In genomic region chr9:116661037-116661954, GRCh38 we compare ENCODE assay signal across 8 cellular contexts. TPM values are rescaled to one million over a fixed set of nuclear protein-coding genes. Genes with fewer than 3 reads are reported as not detected.
DNase-seq lines count a peak whose midpoint lies in the region; ATAC-seq and TF ChIP-seq lines count a peak whose summit lies in the region.

No MANE protein-coding gene starts in this region.

- H3K9me3 Mint-ChIP-seq in activated CD8-positive, alpha-beta T cell treated with anti-CD3 and anti-CD28 coated beads, Interleukin-2, amount 10 ng/mL, durations not matched to agents 7 days and 5 days (ENCODE audit: insufficient read depth) = no peaks in the 10 kb centered on the region

- no peaks in the 10 kb centered on the region for H3K4me1 Mint-ChIP-seq in activated CD8-positive, alpha-beta T cell treated with anti-CD3 and anti-CD28 coated beads, Interleukin-2, amount 10 ng/mL, durations not matched to agents 7 days and 5 days (ENCODE audit: low read depth)

- intact Hi-C loops in Right ventricle myocardium superior (cut with DNase I) (loop anchor here (5.0 to 10.0 kb wide), 2 partner anchors 776 to 1069 kb away; no protein-coding TSS in a partner anchor), psoas muscle (cut with DNase I) (loop anchor here (2.0 to 5.0 kb wide), 4 partner anchors 499 to 1069 kb away; partner anchors contain the start of gene PAPPA (in 1 of the 2))

- peaks cover 10% of the 10 kb centered on the region for H3K4me1 ChIP-seq in psoas muscle

- ATAC-seq in GM18870 (IDR thresholded peaks at IDR 0.05; ENCODE audit: unreplicated experiment) (peak; percentile 89), HG03103 (IDR thresholded peaks at IDR 0.05; ENCODE audit: low read depth, unreplicated experiment) (peak; percentile 76), Right ventricle myocardium superior (ENCODE audit: poor library complexity) (peak; percentile 88), psoas muscle (peak; percentile 78 to 95 (median 90))
- peak; percentile 64 for ATAC-seq in activated CD8-positive, alpha-beta T cell treated with anti-CD3 and anti-CD28 coated beads, Interleukin-2, amount 10 ng/mL, durations not matched to agents 7 days and 5 days

- peak; percentile 55 for DNase-seq in COR-L47 (lab: John Stamatoyannopoulos, UW)
- peak; percentile 69 for DNase-seq in NCI-H2171 (lab: John Stamatoyannopoulos, UW)
- DNase-seq in activated CD8-positive, alpha-beta T cell treated with anti-CD3 and anti-CD28 coated beads, Interleukin-2, amount 10 ng/mL, durations not matched to agents 7 days and 5 days = peak; percentile 24
- DNase-seq in Right ventricle myocardium superior = no peak
- DNase-seq in psoas muscle = no peak
- DNase-seq in NCI-H187 treated with DMSO at 0.1 percent for 48 hours (lab: John Stamatoyannopoulos, UW) = no peak

- no peaks in the 10 kb centered on the region for H3K36me3 ChIP-seq in psoas muscle (ENCODE audit: insufficient read depth in 1 of 2, low read depth in 1 of 2)

- H3K9me3 ChIP-seq in psoas muscle = no peaks in the 10 kb centered on the region

- H3K27ac ChIP-seq in psoas muscle = no peak overlapping the region

- H3K27me3 ChIP-seq in psoas muscle (ENCODE audit: insufficient read depth in 3 of 3, low read length in 2 of 3) = no peaks in the 10 kb centered on the region

- POLR2A ChIA-PET in activated CD8-positive, alpha-beta T cell treated with anti-CD3 and anti-CD28 coated beads, Interleukin-2, amount 10 ng/mL, durations not matched to agents 7 days and 5 days (lab: Charles Lee) = no interaction called here

- no peak overlapping the region for H3K4me3 ChIP-seq in psoas muscle

- H3K36me3 Mint-ChIP-seq in activated CD8-positive, alpha-beta T cell treated with anti-CD3 and anti-CD28 coated beads, Interleukin-2, amount 10 ng/mL, durations not matched to agents 7 days and 5 days (ENCODE audit: low read depth) = no peaks in the 10 kb centered on the region

- CTCF ChIA-PET in activated CD8-positive, alpha-beta T cell treated with anti-CD3 and anti-CD28 coated beads, Interleukin-2, amount 10 ng/mL, durations not matched to agents 7 days and 5 days (lab: Charles Lee) = interaction anchor here (0.7 to 1.0 kb wide), 3 partner anchors 12 to 26 kb away, joined by 3 to 4 read pairs (median 3); no protein-coding TSS in a partner anchor

- no peak overlapping the region for H3K27ac Mint-ChIP-seq in activated CD8-positive, alpha-beta T cell treated with anti-CD3 and anti-CD28 coated beads, Interleukin-2, amount 10 ng/mL, durations not matched to agents 7 days and 5 days

- no peak overlapping the region for H3K4me3 Mint-ChIP-seq in activated CD8-positive, alpha-beta T cell treated with anti-CD3 and anti-CD28 coated beads, Interleukin-2, amount 10 ng/mL, durations not matched to agents 7 days and 5 days

- H3K27me3 Mint-ChIP-seq in activated CD8-positive, alpha-beta T cell treated with anti-CD3 and anti-CD28 coated beads, Interleukin-2, amount 10 ng/mL, durations not matched to agents 7 days and 5 days (ENCODE audit: low read depth) = no peaks in the 10 kb centered on the region

- TF ChIP-seq CTCF in psoas muscle (IDR thresholded peaks at IDR 0.05) = peak; percentile 78

- 62 to 69% (median 68%) methylated on average over 7 of the region's 7 CpGs for WGBS in psoas muscle, 3 donors

RNA-seq across cellular contexts. Expression of gene TRIM32, which starts 25.8 kb away (rescaled TPM):
- total RNA-seq in activated CD8-positive, alpha-beta T cell treated with anti-CD3 and anti-CD28 coated beads, Interleukin-2, amount 10 ng/mL, durations not matched to agents 7 days and 5 days = 10 to 100 TPM; 17.5 to 18.2 TPM
- total RNA-seq in Right ventricle myocardium superior (15.2 TPM), psoas muscle (10 to 100 TPM; 15.3 to 47.4 (median 22.3) TPM)
- 10 to 100 TPM in 1 of 3 donors, 1 to 10 TPM in 2; 6.1 to 11.7 (median 9.0) TPM for polyA plus RNA-seq in psoas muscle

Comparison
In these comparisons a context has a peak if more than half of its experiments do, and no peak if none do; other contexts are left out.
1. DNase-seq: peak in COR-L47 (single experiment), NCI-H2171 (single experiment) and activated CD8-positive, alpha-beta T cell treated with anti-CD3 and anti-CD28 coated beads, Interleukin-2, amount 10 ng/mL, durations not matched to agents 7 days and 5 days (single experiment); none in Right ventricle myocardium superior (single experiment), psoas muscle (0 of 2) and NCI-H187 treated with DMSO at 0.1 percent for 48 hours (single experiment).
2. Peak in every context shown above with its lines, with median percentiles within 50 percentile points of each other: ATAC-seq.